ENCODE assay signal across 17 cellular contexts in genomic region chr2:232484628-232485332, GRCh38. TPM values are rescaled to one million over a fixed set of nuclear protein-coding genes. Genes with fewer than 3 reads are reported as not detected.
A peak's percentile ranks its signal among the peaks of the same experiment; 100 is the strongest.
DNase-seq lines count a peak whose midpoint lies in the region; ATAC-seq lines count a peak whose summit lies in the region.
"Had no signal": no experiment of that assay in that cellular context is flagged by ENCODE, and none has a peak within 500 bp of the region (broad histone marks: within the 10 kb centered on the region; RNA-seq: fewer than 3 reads in every experiment).

No MANE protein-coding gene starts in this region.

- ATAC-seq in naive thymus-derived CD8-positive, alpha-beta T cell: no peak
- no peak for ATAC-seq in GM21723 (IDR thresholded peaks at IDR 0.05; ENCODE audit: unreplicated experiment)
- ATAC-seq: esophagus mucosa, gastroesophageal sphincter, Panc1, right lobe of liver had no signal

- H3K9me3 ChIP-seq in BLaER1: peaks cover 9% of the 10 kb centered on the region; the same call in 1 of the 2 replicates
- H3K9me3 ChIP-seq: gastroesophageal sphincter, right lobe of liver had no signal

- POLR2A ChIA-PET in naive thymus-derived CD8-positive, alpha-beta T cell (lab: Charles Lee): no interaction called here

- H3K27ac Mint-ChIP-seq in activated naive CD4-positive, alpha-beta T cell treated with anti-CD3 and anti-CD28 coated beads, Interleukin-2, amount 50 U/mL, for 24 hours: no peak overlapping the region
- no peak overlapping the region for H3K27ac Mint-ChIP-seq in naive thymus-derived CD8-positive, alpha-beta T cell
- H3K27ac Mint-ChIP-seq: stimulated activated naive CD8-positive, alpha-beta T cell treated with anti-CD3 and anti-CD28 coated beads, Interleukin-15, Interleukin-2, amounts not matched to agents 100 ng/mL and 50 ng/mL, for 24 hours had no signal

- H3K27ac ChIP-seq in BLaER1 (no peak overlapping the region), caudate nucleus (ENCODE audit: low read depth, low read length) (no peak overlapping the region)
- H3K27ac ChIP-seq: gastroesophageal sphincter, right lobe of liver had no signal

- H3K4me3 Mint-ChIP-seq in activated naive CD4-positive, alpha-beta T cell treated with anti-CD3 and anti-CD28 coated beads, Interleukin-2, amount 50 U/mL, for 24 hours: peak overlapping the region; percentile 16
- peak overlapping the region in 9 of 10 donors; percentile 15 to 71 (median 55) for H3K4me3 Mint-ChIP-seq in naive thymus-derived CD8-positive, alpha-beta T cell
- H3K4me3 Mint-ChIP-seq: stimulated activated naive CD8-positive, alpha-beta T cell treated with anti-CD3 and anti-CD28 coated beads, Interleukin-15, Interleukin-2, amounts not matched to agents 100 ng/mL and 50 ng/mL, for 24 hours had no signal

- peak overlapping the region; percentile 51 for H3K4me2 ChIP-seq in BLaER1

- no peak overlapping the region for H3K4me3 ChIP-seq in BLaER1
- H3K4me3 ChIP-seq: gastroesophageal sphincter, right lobe of liver had no signal

- peaks cover 9% of the 10 kb centered on the region for H3K4me1 Mint-ChIP-seq in activated naive CD4-positive, alpha-beta T cell treated with anti-CD3 and anti-CD28 coated beads, Interleukin-2, amount 50 U/mL, for 24 hours
- peaks cover 6 to 15% (median 9%) of the 10 kb centered on the region in 4 donors for H3K4me1 Mint-ChIP-seq in naive thymus-derived CD8-positive, alpha-beta T cell

- peaks cover 59% of the 10 kb centered on the region for H4K20me1 ChIP-seq in BLaER1

- H3K9ac ChIP-seq in BLaER1: no peak overlapping the region

- no peaks in the 10 kb centered on the region for H3K36me3 ChIP-seq in BLaER1
- H3K36me3 ChIP-seq: gastroesophageal sphincter, right lobe of liver had no signal

- no peaks in the 10 kb centered on the region for H3K9me3 Mint-ChIP-seq in activated naive CD4-positive, alpha-beta T cell treated with anti-CD3 and anti-CD28 coated beads, Interleukin-2, amount 50 U/mL, for 24 hours
- H3K9me3 Mint-ChIP-seq in naive thymus-derived CD8-positive, alpha-beta T cell: peaks cover 0 to 2% (median 0%) of the 10 kb centered on the region in 9 donors
- H3K9me3 Mint-ChIP-seq: stimulated activated naive CD8-positive, alpha-beta T cell treated with anti-CD3 and anti-CD28 coated beads, Interleukin-15, Interleukin-2, amounts not matched to agents 100 ng/mL and 50 ng/mL, for 24 hours had no signal

- peaks cover 17% of the 10 kb centered on the region for H3K27me3 Mint-ChIP-seq in activated naive CD4-positive, alpha-beta T cell treated with anti-CD3 and anti-CD28 coated beads, Interleukin-2, amount 50 U/mL, for 24 hours
- peaks cover 9 to 60% (median 38%) of the 10 kb centered on the region in 5 donors for H3K27me3 Mint-ChIP-seq in naive thymus-derived CD8-positive, alpha-beta T cell

- H3K36me3 Mint-ChIP-seq in activated naive CD4-positive, alpha-beta T cell treated with anti-CD3 and anti-CD28 coated beads, Interleukin-2, amount 50 U/mL, for 24 hours: no peaks in the 10 kb centered on the region
- H3K36me3 Mint-ChIP-seq in naive thymus-derived CD8-positive, alpha-beta T cell: no peaks in the 10 kb centered on the region

- DNase-seq in 8988T (peak; percentile 24), KG1 (lab: John Stamatoyannopoulos, UW) (no peak), caudate nucleus (lab: John Stamatoyannopoulos, UW) (no peak)
- DNase-seq in naive thymus-derived CD8-positive, alpha-beta T cell: peak in 1 of 10 donors; percentile 50
- DNase-seq: COR-L47, NCI-H1694, NCI-H226, occipital lobe, trophoblast cell had no signal

- peaks cover 26% of the 10 kb centered on the region for H3K4me1 ChIP-seq in BLaER1

- peaks cover 66% of the 10 kb centered on the region for H3K27me3 ChIP-seq in BLaER1

RNA-seq across cellular contexts. Expression of gene ECEL1, which starts 2.9 kb away (rescaled TPM):
- not detected for total RNA-seq in naive thymus-derived CD8-positive, alpha-beta T cell
- polyA plus RNA-seq in naive thymus-derived CD8-positive, alpha-beta T cell: not detected
- total RNA-seq: esophagus mucosa had no signal

RNA-seq across cellular contexts. Expression of gene ALPI, which starts 28.8 kb away (rescaled TPM):
- total RNA-seq in naive thymus-derived CD8-positive, alpha-beta T cell: not detected
- not detected for polyA plus RNA-seq in naive thymus-derived CD8-positive, alpha-beta T cell
- total RNA-seq: esophagus mucosa, gastroesophageal sphincter, occipital lobe had no signal

RNA-seq across cellular contexts. Expression of gene PRSS56, which starts 35.4 kb away (rescaled TPM):
- not detected for total RNA-seq in naive thymus-derived CD8-positive, alpha-beta T cell
- polyA plus RNA-seq in naive thymus-derived CD8-positive, alpha-beta T cell: not detected
- total RNA-seq: esophagus mucosa, gastroesophageal sphincter, occipital lobe had no signal

RNA-seq across cellular contexts. Expression of gene CHRND, which starts 41.2 kb away (rescaled TPM):
- not detected for total RNA-seq in naive thymus-derived CD8-positive, alpha-beta T cell
- not detected for polyA plus RNA-seq in naive thymus-derived CD8-positive, alpha-beta T cell
- total RNA-seq: esophagus mucosa, gastroesophageal sphincter, occipital lobe, right lobe of liver had no signal

RNA-seq across cellular contexts. Expression of gene CHRNG, which starts 54.7 kb away (rescaled TPM):
- total RNA-seq in naive thymus-derived CD8-positive, alpha-beta T cell: not detected
- polyA plus RNA-seq in naive thymus-derived CD8-positive, alpha-beta T cell: under 1 TPM in 1 of 3 donors, not detected in 2; 0.59 TPM
- total RNA-seq: esophagus mucosa, gastroesophageal sphincter, right lobe of liver had no signal
